8 cellular contexts compared by ENCODE assay signal in genomic region chr9:89310486-89311345, GRCh38.
DNase-seq lines count a peak whose midpoint lies in the region; ATAC-seq and FAIRE-seq lines count a peak whose summit lies in the region.

CKS2 (plus strand) TSS chr9:89311195; CDS start chr9:89311293, 98 bp downstream.

- DNase-seq in COLO829 (ENCODE audit: low spot score) (peak; percentile 99), HTR-8/SVneo (ENCODE audit: insufficient read length, low spot score) (peak; percentile 96), NOMO-1 treated with dmso at 0.1 percent for 144 hours (lab: John Stamatoyannopoulos, UW; ENCODE audit: unreplicated experiment) (peak; percentile 91), medulla oblongata (ENCODE audit: extremely low spot score) (peak; percentile 100)
- DNase-seq in activated CD8-positive, alpha-beta memory T cell treated with anti-CD3 and anti-CD28 coated beads for 48 hours (ENCODE audit: low read depth in 2 of 3, low spot score in 2 of 3) = peak; percentile 90 to 100 (median 98)
- peak; percentile 99 to 100 (median 99) for DNase-seq in effector memory CD8-positive, alpha-beta T cell
- DNase-seq in stimulated activated CD8-positive, alpha-beta memory T cell treated with anti-CD3 and anti-CD28 coated beads, Interleukin-12 subunit alpha, Interleukin-12 subunit beta, amount 100 ng/mL, for 1 hour (ENCODE audit: low read depth) = peak; percentile 100

- no peaks in the 10 kb centered on the region for H3K27me3 Mint-ChIP-seq in effector memory CD8-positive, alpha-beta T cell

- no peaks in the 10 kb centered on the region for H3K9me3 Mint-ChIP-seq in effector memory CD8-positive, alpha-beta T cell

- ATAC-seq in GM21367 (IDR thresholded peaks at IDR 0.05; ENCODE audit: unreplicated experiment) = peak; percentile 86
- peak; percentile 87 for ATAC-seq in effector memory CD8-positive, alpha-beta T cell (replicated peaks)

- peak within 1 kb of the TSS; percentile 84 to 85 for H3K4me3 Mint-ChIP-seq in effector memory CD8-positive, alpha-beta T cell

- FAIRE-seq in HTR-8/SVneo (lab: Jason Lieb, UNC) = peak; percentile 91

- H3K27ac Mint-ChIP-seq in effector memory CD8-positive, alpha-beta T cell = peak within 1 kb of the TSS; percentile 98 to 99

- peaks cover 15% of the 10 kb centered on the region for H3K36me3 Mint-ChIP-seq in effector memory CD8-positive, alpha-beta T cell (ENCODE audit: insufficient read depth)

- H3K4me1 Mint-ChIP-seq in effector memory CD8-positive, alpha-beta T cell (ENCODE audit: low read depth in 2 of 2) = peaks cover 7 to 11% of the 10 kb centered on the region in 2 donors

Comparison
In these comparisons a context has a peak if more than half of its experiments do, and no peak if none do; other contexts are left out.
1. Peak in every context shown above with its lines: DNase-seq and ATAC-seq.